24 cellular contexts compared by ENCODE assay signal in the genomic region with DNA sequence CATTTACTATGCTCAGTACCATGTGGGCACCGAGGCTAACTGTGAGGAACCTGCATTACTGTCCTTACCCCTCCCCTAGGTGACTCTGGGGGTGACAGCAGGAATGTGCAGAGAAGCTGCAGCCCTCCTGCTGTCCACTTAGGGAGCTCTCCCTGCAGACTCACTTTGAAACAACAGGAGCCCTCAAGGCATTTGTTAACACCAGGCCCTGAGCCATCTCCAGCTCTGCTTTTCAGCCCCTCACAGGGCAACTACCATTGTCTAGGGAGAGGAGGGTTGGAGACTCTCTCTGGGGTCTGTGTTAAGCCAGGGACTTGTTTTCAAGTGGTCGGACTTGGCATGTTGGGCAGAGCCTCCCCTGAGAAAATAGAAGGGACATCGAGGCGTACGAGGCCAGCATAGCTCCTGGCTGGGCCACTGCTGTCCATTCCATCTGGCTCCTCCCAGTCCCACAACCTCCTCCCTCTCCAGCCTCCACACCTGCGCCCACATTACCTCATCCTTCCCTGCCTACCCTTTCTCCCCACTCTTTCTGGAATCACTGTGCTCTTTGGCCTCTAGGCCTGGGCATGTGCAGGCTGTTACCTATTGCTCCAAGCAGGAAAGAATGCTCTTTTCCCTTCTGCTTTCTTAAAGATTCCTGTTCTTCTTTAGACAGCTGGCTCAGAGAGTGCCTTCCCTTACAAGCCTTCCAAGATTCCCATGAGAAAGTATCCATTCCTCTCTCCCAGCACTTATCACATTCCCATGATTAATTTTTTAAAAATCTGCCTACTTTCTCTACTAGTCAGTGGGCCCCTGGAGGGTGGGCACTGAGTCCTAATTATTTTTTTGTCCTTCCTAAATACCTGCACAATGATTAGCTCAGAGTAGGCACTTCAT.
DNase-seq lines count a peak whose midpoint lies in the region; ATAC-seq and TF ChIP-seq lines count a peak whose summit lies in the region.
"Had no signal": no experiment of that assay in that cellular context is flagged by ENCODE, and none has a peak within 500 bp of the region (broad histone marks: within the 10 kb centered on the region; RNA-seq: fewer than 3 reads in every experiment).

No MANE protein-coding gene starts in this region.

- no peaks in the 10 kb centered on the region for H4K20me1 ChIP-seq in mammary epithelial cell (ENCODE audit: insufficient read depth, low read length)

- H3K4me1 Mint-ChIP-seq in endothelial cell (ENCODE audit: unreplicated experiment), result peaks cover 20% of the 10 kb centered on the region

- no peak for TF ChIP-seq CTCF in mammary epithelial cell (conservative IDR thresholded peaks at IDR 0.05 in 1 of 2, IDR thresholded peaks at IDR 0.05 in 1 of 2; ENCODE audit: extremely low read depth in 1 of 2, insufficient read depth in 1 of 2, low read depth in 1 of 2, low read length in 2 of 2)
- no peak for TF ChIP-seq CTCF in breast epithelium (IDR thresholded peaks at IDR 0.05)
- no peak for TF ChIP-seq CTCF in endothelial cell (IDR thresholded peaks at IDR 0.05; ENCODE audit: unreplicated experiment)
- no peak for TF ChIP-seq CTCF in liver (IDR thresholded peaks at IDR 0.05; ENCODE audit: low read depth, low read length, missing input control)
- no peak for TF ChIP-seq CTCF in omental fat pad (IDR thresholded peaks at IDR 0.05)
- no peak for TF ChIP-seq CTCF in esophagus squamous epithelium (IDR thresholded peaks at IDR 0.05)

- H3K36me3 ChIP-seq in mammary epithelial cell (ENCODE audit: insufficient read depth, low read length), result no peaks in the 10 kb centered on the region
- no peaks in the 10 kb centered on the region for H3K36me3 ChIP-seq in breast epithelium
- H3K36me3 ChIP-seq in liver (ENCODE audit: control insufficient read depth in 4 of 4, insufficient read depth in 3 of 4, low read depth in 1 of 4, low read length in 3 of 4), result no peaks in the 10 kb centered on the region
- no peaks in the 10 kb centered on the region for H3K36me3 ChIP-seq in esophagus squamous epithelium
- H3K36me3 ChIP-seq: ascending aorta, spleen, upper lobe of left lung had no signal

- peak overlapping the region; percentile 30 for H2AFZ ChIP-seq in mammary epithelial cell (ENCODE audit: low read depth, low read length)

- ATAC-seq in omental fat pad (ENCODE audit: low FRiP score), result no peak
- ATAC-seq: activated CD4-positive, CD25-positive, alpha-beta regulatory T cell treated with anti-CD3 and anti-CD28 coated beads, Interleukin-2, amount 50 U/mL, for 24 hours; activated CD8-positive, alpha-beta T cell treated with anti-CD3 and anti-CD28 coated beads, Interleukin-2, amount 10 ng/mL, durations not matched to agents 7 days and 5 days had no signal

- H3K27ac ChIP-seq in mammary epithelial cell (ENCODE audit: insufficient read depth, low read depth, low read length), result no peak overlapping the region
- H3K27ac ChIP-seq in breast epithelium, result no peak overlapping the region
- H3K27ac ChIP-seq in liver (ENCODE audit: low read depth in 1 of 2, low read length in 2 of 2), result no peak overlapping the region
- H3K27ac ChIP-seq in esophagus squamous epithelium, result no peak overlapping the region
- H3K27ac ChIP-seq: ascending aorta, spleen, upper lobe of left lung had no signal

- no peak for DNase-seq in mammary epithelial cell
- no peak for DNase-seq in breast epithelium (ENCODE audit: low spot score in 2 of 2)
- DNase-seq in endothelial cell (ENCODE audit: low spot score), result no peak
- DNase-seq in SIG-M5 (lab: John Stamatoyannopoulos, UW), result no peak
- DNase-seq in omental fat pad (ENCODE audit: low spot score), result no peak
- no peak for DNase-seq in NCI-H446 (lab: John Stamatoyannopoulos, UW)
- DNase-seq in esophagus squamous epithelium (lab: John Stamatoyannopoulos, UW), result no peak
- DNase-seq: 8988T; activated CD8-positive, alpha-beta T cell treated with anti-CD3 and anti-CD28 coated beads, Interleukin-2, amount 10 ng/mL, durations not matched to agents 7 days and 5 days; activated T-cell treated with anti-CD3 and anti-CD28 coated beads, Interleukin-2, amount 50 U/mL, for 1 hour; AML-193; CD8-positive, alpha-beta memory T cell; DMS79; hypothalamus; NCI-H1105; NCI-H2081 treated with DMSO at 0.1 percent for 48 hours; NCI-H510A; spleen; stimulated activated CD4-positive, alpha-beta T cell treated with anti-CD3 and anti-CD28 coated beads, Interleukin-4, amount 100 ng/mL, for 24 hours; T1000 had no signal

- no peak overlapping the region for H3K9ac ChIP-seq in mammary epithelial cell (ENCODE audit: insufficient read depth, low read length)
- H3K9ac ChIP-seq in liver (ENCODE audit: low read depth in 1 of 2, low read length in 2 of 2), result no peak overlapping the region

- no peaks in the 10 kb centered on the region for H3K27me3 ChIP-seq in mammary epithelial cell (ENCODE audit: insufficient read depth, low read length)
- H3K27me3 ChIP-seq in breast epithelium, result no peaks in the 10 kb centered on the region
- H3K27me3 ChIP-seq in liver (ENCODE audit: control insufficient read depth in 4 of 4, insufficient read depth in 4 of 4, low read length in 3 of 4), result no peaks in the 10 kb centered on the region
- peaks cover 0 to 4% (median 0%) of the 10 kb centered on the region in 4 donors for H3K27me3 ChIP-seq in esophagus squamous epithelium
- H3K27me3 ChIP-seq: ascending aorta, spleen, upper lobe of left lung had no signal

- CTCF ChIA-PET in mammary epithelial cell (lab: Charles Lee; ENCODE audit: low non-redundant PET), result no interaction called here

- in situ Hi-C loops in mammary epithelial cell (cut with MboI; ENCODE audit: low sequenced_read_pairs in 2 of 2), result no loop called here

- no peaks in the 10 kb centered on the region for H3K79me2 ChIP-seq in mammary epithelial cell (ENCODE audit: insufficient read depth, low read length)

- peaks cover 15% of the 10 kb centered on the region for H3K27me3 Mint-ChIP-seq in endothelial cell (ENCODE audit: unreplicated experiment)

- no peak overlapping the region for H3K4me2 ChIP-seq in mammary epithelial cell (ENCODE audit: insufficient read depth, low read depth, low read length)

- dilution Hi-C loops in mammary epithelial cell (cut with HindIII; ENCODE audit: low sequenced_read_pairs), result loop anchor here (5.0 kb wide), 1 partner anchor 95 kb away; no protein-coding TSS in a partner anchor

- H3K9me3 ChIP-seq in mammary epithelial cell (replicated peaks; ENCODE audit: insufficient read depth, low read length) (no peaks in the 10 kb centered on the region), breast epithelium (no peaks in the 10 kb centered on the region), liver (ENCODE audit: control insufficient read depth in 4 of 4, low read length in 3 of 4) (no peaks in the 10 kb centered on the region), esophagus squamous epithelium (no peaks in the 10 kb centered on the region)
- H3K9me3 ChIP-seq: ascending aorta, spleen, upper lobe of left lung had no signal

- H3K4me3 Mint-ChIP-seq in endothelial cell (ENCODE audit: unreplicated experiment), result peak overlapping the region; percentile 64
- H3K4me3 Mint-ChIP-seq: activated CD8-positive, alpha-beta T cell treated with anti-CD3 and anti-CD28 coated beads, Interleukin-2, amount 10 ng/mL, durations not matched to agents 7 days and 5 days; CD8-positive, alpha-beta memory T cell had no signal

- no TSS peak for BruUV-seq in mammary epithelial cell (replicated peaks; lab: Mats Ljungman, UMichigan)

- peak overlapping the region; percentile 27 for H3K27ac Mint-ChIP-seq in endothelial cell (ENCODE audit: unreplicated experiment)
- H3K27ac Mint-ChIP-seq: activated CD8-positive, alpha-beta T cell treated with anti-CD3 and anti-CD28 coated beads, Interleukin-2, amount 10 ng/mL, durations not matched to agents 7 days and 5 days had no signal

- WGBS in mammary epithelial cell (ENCODE audit: low coverage, missing lambda C conversion rate), result 71% methylated on average over 6 of the region's 6 CpGs
- 90% methylated on average over 6 of the region's 6 CpGs for WGBS in liver
- WGBS in esophagus squamous epithelium, 2 donors, result 86 to 88% methylated on average over 6 of the region's 6 CpGs

- no peak for TF ChIP-seq RAD21 in liver (IDR thresholded peaks at IDR 0.05)

- H3K36me3 Mint-ChIP-seq in endothelial cell (ENCODE audit: low read depth, unreplicated experiment), result peaks cover 37% of the 10 kb centered on the region
- H3K36me3 Mint-ChIP-seq: CD8-positive, alpha-beta memory T cell had no signal

- H3K4me3 ChIP-seq in mammary epithelial cell (replicated peaks in 1 of 3; ENCODE audit: insufficient read depth in 1 of 3, low read depth in 2 of 3, low read length in 3 of 3), result no peak overlapping the region
- H3K4me3 ChIP-seq in breast epithelium, result no peak overlapping the region
- H3K4me3 ChIP-seq in liver (ENCODE audit: low read depth in 1 of 3, low read length in 3 of 3), result no peak overlapping the region
- H3K4me3 ChIP-seq in esophagus squamous epithelium, result no peak overlapping the region
- H3K4me3 ChIP-seq: ascending aorta, spleen, upper lobe of left lung had no signal

- H3K9me3 Mint-ChIP-seq in endothelial cell (ENCODE audit: unreplicated experiment), result no peaks in the 10 kb centered on the region
- H3K9me3 Mint-ChIP-seq: CD8-positive, alpha-beta memory T cell had no signal

- intact Hi-C loops in mammary epithelial cell (cut with micrococcal nuclease), result no loop called here
- intact Hi-C loops in breast epithelium (cut with DNase I; ENCODE audit: low total_unique reads), result no loop called here
- intact Hi-C loops in esophagus squamous epithelium (cut with DNase I), result no loop called here

- TF ChIP-seq POLR2A in breast epithelium (IDR thresholded peaks at IDR 0.05), result no peak
- TF ChIP-seq POLR2A in esophagus squamous epithelium (IDR thresholded peaks at IDR 0.05), result no peak

- H3K4me1 ChIP-seq in mammary epithelial cell (ENCODE audit: insufficient read depth, low read length), result peaks cover 5% of the 10 kb centered on the region
- no peaks in the 10 kb centered on the region for H3K4me1 ChIP-seq in breast epithelium
- no peaks in the 10 kb centered on the region for H3K4me1 ChIP-seq in liver (ENCODE audit: control insufficient read depth in 4 of 4, insufficient read depth in 4 of 4, low read length in 3 of 4)
- no peaks in the 10 kb centered on the region for H3K4me1 ChIP-seq in esophagus squamous epithelium
- H3K4me1 ChIP-seq: ascending aorta, spleen, upper lobe of left lung had no signal
